12 cellular contexts compared by ENCODE assay signal in the genomic region with DNA sequence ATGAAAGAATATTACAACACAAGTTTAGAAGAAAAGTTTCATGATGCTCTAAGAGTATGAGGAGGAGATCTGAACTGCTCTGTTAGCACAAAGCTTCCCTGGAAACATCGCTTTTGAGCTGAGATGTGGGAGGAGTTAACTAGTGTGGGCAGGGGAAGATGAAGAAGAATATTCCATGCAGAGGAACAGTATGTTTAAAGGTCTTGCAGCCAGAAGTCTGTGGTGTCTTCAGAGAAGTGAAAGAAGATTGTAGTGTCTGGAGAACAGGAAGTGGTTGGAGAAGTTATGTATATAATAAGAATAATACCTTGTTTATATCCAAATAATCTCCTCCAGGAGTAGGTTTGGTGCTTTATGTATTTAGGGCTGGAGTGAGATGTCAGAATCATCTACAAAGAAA.
"Had no signal": no experiment of that assay in that cellular context is flagged by ENCODE, and none has a peak within 500 bp of the region (broad histone marks: within the 10 kb centered on the region; RNA-seq: fewer than 3 reads in every experiment).

No MANE protein-coding gene starts in this region.

- H3K36me3 Mint-ChIP-seq: activated CD4-positive, alpha-beta memory T cell treated with anti-CD3 and anti-CD28 coated beads for 36 hours had no signal

- ATAC-seq: gastroesophageal sphincter, right cardiac atrium, SK-N-SH treated with all-trans-retinoic acid at 6 μM for 48 hours had no signal

- H3K9me3 ChIP-seq: gastroesophageal sphincter, neutrophil, suprapubic skin, upper lobe of left lung had no signal

- H3K4me1 ChIP-seq: gastroesophageal sphincter, suprapubic skin had no signal

- H3K27ac Mint-ChIP-seq: activated CD4-positive, alpha-beta memory T cell treated with anti-CD3 and anti-CD28 coated beads for 36 hours had no signal

- H3K4me3 Mint-ChIP-seq: activated CD4-positive, alpha-beta memory T cell treated with anti-CD3 and anti-CD28 coated beads for 36 hours had no signal

- H3K27me3 ChIP-seq: gastroesophageal sphincter, neutrophil, suprapubic skin, upper lobe of left lung had no signal

- H3K9me3 Mint-ChIP-seq: activated CD4-positive, alpha-beta memory T cell treated with anti-CD3 and anti-CD28 coated beads for 36 hours had no signal

- H3K27ac ChIP-seq: gastroesophageal sphincter, neutrophil, suprapubic skin, upper lobe of left lung had no signal

- H3K4me3 ChIP-seq: gastroesophageal sphincter, smooth muscle cell, suprapubic skin, upper lobe of left lung had no signal

- DNase-seq: activated CD4-positive, alpha-beta memory T cell treated with anti-CD3 and anti-CD28 coated beads for 36 hours; activated CD8-positive, alpha-beta memory T cell treated with anti-CD3 and anti-CD28 coated beads, Interleukin-2, amount 50 U/mL, for 48 hours; activated naive CD4-positive, alpha-beta T cell; cortex of kidney; effector memory CD4-positive, alpha-beta T cell; right cardiac atrium; upper lobe of left lung had no signal

- H3K36me3 ChIP-seq: gastroesophageal sphincter, neutrophil, suprapubic skin, upper lobe of left lung had no signal

- H3K27me3 Mint-ChIP-seq: activated CD4-positive, alpha-beta memory T cell treated with anti-CD3 and anti-CD28 coated beads for 36 hours had no signal
